ENCODE assay signal across 8 cellular contexts in the genomic region with DNA sequence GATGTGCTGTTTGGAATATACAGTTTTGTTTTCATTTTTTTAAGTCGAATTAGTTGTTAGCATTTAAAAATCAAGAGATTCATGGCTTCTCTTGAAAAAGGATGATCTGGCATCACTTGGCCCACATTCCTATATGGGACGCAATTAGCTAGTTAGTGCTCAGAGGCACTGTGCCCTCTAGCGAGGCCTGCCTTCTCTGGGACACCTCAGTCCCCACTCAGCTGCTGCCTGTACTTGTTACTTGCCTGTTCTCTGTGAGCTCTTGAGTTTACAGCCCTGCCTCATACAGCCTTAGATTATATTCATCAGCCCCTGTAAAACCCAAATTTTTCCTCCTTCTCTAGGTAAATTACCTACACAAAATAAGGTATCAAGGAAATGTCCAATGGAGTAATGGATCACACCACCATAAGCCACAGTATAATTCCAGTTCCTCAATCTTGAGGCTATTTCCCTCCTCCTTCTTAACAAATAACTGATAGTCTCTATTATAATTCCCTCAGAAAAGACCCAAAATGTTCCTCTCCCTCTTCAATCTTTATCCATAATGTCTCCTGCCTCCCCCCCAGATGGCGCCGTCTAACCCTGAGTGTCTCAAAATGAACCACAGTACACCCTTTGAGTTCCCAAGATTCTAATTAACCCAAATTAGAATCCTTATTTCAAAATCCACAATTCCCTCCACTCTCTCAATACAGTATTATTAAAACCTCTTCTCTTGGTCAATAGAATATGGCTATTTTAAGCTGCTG. TPM values are rescaled to one million over a fixed set of nuclear protein-coding genes. Genes with fewer than 3 reads are reported as not detected.
DNase-seq lines count a peak whose midpoint lies in the region; ATAC-seq, FAIRE-seq and TF ChIP-seq lines count a peak whose summit lies in the region.

No MANE protein-coding gene starts in this region.

- DNase-seq in AML-193 (lab: John Stamatoyannopoulos, UW) (peak; percentile 27 to 45), GM23248 (peak; percentile 71), RWPE2 (ENCODE audit: low spot score) (no peak), bronchial epithelial cell (ENCODE audit: low read depth) (no peak), osteoblast (ENCODE audit: insufficient read length, low spot score, missing footprints) (no peak), NCI-H2227 treated with DMSO at 0.1 percent for 48 hours (lab: John Stamatoyannopoulos, UW) (no peak), testis (no peak)

- H3K4me1 ChIP-seq in GM23248 (ENCODE audit: insufficient read depth) (peaks cover 15% of the 10 kb centered on the region), RWPE2 (ENCODE audit: insufficient read depth, poor library complexity, severe bottlenecking) (peaks cover 17% of the 10 kb centered on the region), osteoblast (ENCODE audit: insufficient read depth, low read length) (peaks cover 19% of the 10 kb centered on the region), testis (peaks cover 3% of the 10 kb centered on the region)

- in situ Hi-C loops in GM23248 (cut with MboI) = no loop called here

- peak overlapping the region; percentile 85 for H3K4me3 ChIP-seq in GM23248
- H3K4me3 ChIP-seq in RWPE2 (ENCODE audit: severe bottlenecking) = no peak overlapping the region
- H3K4me3 ChIP-seq in bronchial epithelial cell (ENCODE audit: low read depth, low read length) = no peak overlapping the region
- H3K4me3 ChIP-seq in osteoblast (ENCODE audit: insufficient read depth, low read length) = peak overlapping the region; percentile 97
- H3K4me3 ChIP-seq in testis = no peak overlapping the region

- H3K27me3 ChIP-seq in GM23248 (replicated peaks; ENCODE audit: insufficient read depth) (no peaks in the 10 kb centered on the region), RWPE2 (ENCODE audit: insufficient read depth, poor library complexity, severe bottlenecking) (no peaks in the 10 kb centered on the region), bronchial epithelial cell (ENCODE audit: control insufficient read depth, insufficient read depth, low read length) (no peaks in the 10 kb centered on the region), osteoblast (ENCODE audit: insufficient read depth, low read length) (no peaks in the 10 kb centered on the region), testis (no peaks in the 10 kb centered on the region)

- TF ChIP-seq CTCF in RWPE2 (IDR thresholded peaks at IDR 0.05; ENCODE audit: poor library complexity, severe bottlenecking) = peak; percentile 73
- peak; percentile 33 for TF ChIP-seq CTCF in bronchial epithelial cell (IDR thresholded peaks at IDR 0.05; ENCODE audit: insufficient read depth, low read length, severe bottlenecking)
- TF ChIP-seq CTCF in osteoblast (IDR thresholded peaks at IDR 0.05; ENCODE audit: extremely low read depth, low read depth, low read length) = peak; percentile 52
- TF ChIP-seq CTCF in testis (IDR thresholded peaks at IDR 0.05) = no peak

- no peak for TF ChIP-seq POLR2A in testis (IDR thresholded peaks at IDR 0.05)

- H3K9me3 ChIP-seq in GM23248 (ENCODE audit: low read depth) (no peaks in the 10 kb centered on the region), RWPE2 (ENCODE audit: severe bottlenecking) (no peaks in the 10 kb centered on the region), osteoblast (ENCODE audit: low read depth, low read length) (no peaks in the 10 kb centered on the region), testis (no peaks in the 10 kb centered on the region)

- FAIRE-seq in bronchial epithelial cell (lab: Jason Lieb, UNC) = no peak

- H3K9ac ChIP-seq in GM23248 = peak overlapping the region; percentile 86

- peaks cover 28% of the 10 kb centered on the region for H3K36me3 ChIP-seq in GM23248 (ENCODE audit: low read depth)
- peaks cover 17% of the 10 kb centered on the region for H3K36me3 ChIP-seq in RWPE2 (ENCODE audit: low read depth)
- H3K36me3 ChIP-seq in bronchial epithelial cell (ENCODE audit: control insufficient read depth, insufficient read depth, low read length) = no peaks in the 10 kb centered on the region
- H3K36me3 ChIP-seq in osteoblast (ENCODE audit: insufficient read depth, low read length) = peaks cover 31% of the 10 kb centered on the region
- H3K36me3 ChIP-seq in testis (ENCODE audit: low read depth, missing control alignments) = no peaks in the 10 kb centered on the region

- peak overlapping the region; percentile 99 for H3K4me2 ChIP-seq in GM23248 (ENCODE audit: unreplicated experiment)
- H3K4me2 ChIP-seq in osteoblast (ENCODE audit: insufficient read depth, low read length) = peak overlapping the region; percentile 88

- H3K27ac ChIP-seq in GM23248 (peak overlapping the region; percentile 84), RWPE2 (ENCODE audit: poor library complexity, severe bottlenecking) (peak overlapping the region; percentile 47), osteoblast (ENCODE audit: low read depth, low read length) (peak overlapping the region; percentile 84), testis (no peak overlapping the region)

- ATAC-seq in RWPE2 (ENCODE audit: low read depth) (no peak), GM18858 (IDR thresholded peaks at IDR 0.05; ENCODE audit: unreplicated experiment) (no peak)

- H4K20me1 ChIP-seq in GM23248 (ENCODE audit: insufficient read depth) (no peaks in the 10 kb centered on the region), osteoblast (ENCODE audit: insufficient read depth, low read length) (peaks cover 17% of the 10 kb centered on the region)

- H3K9me2 ChIP-seq in GM23248 (ENCODE audit: insufficient read depth) = no peaks in the 10 kb centered on the region

- H3K79me2 ChIP-seq in GM23248 (ENCODE audit: insufficient read depth) = peaks cover 75% of the 10 kb centered on the region
- peaks cover 81% of the 10 kb centered on the region for H3K79me2 ChIP-seq in osteoblast (ENCODE audit: insufficient read depth, low read length)

- 0 out of 2 replicates have a peak, but pooled peaks cover 4% of the 10 kb centered on the region for H3F3A ChIP-seq in GM23248 (ENCODE audit: insufficient read depth)

- H2AFZ ChIP-seq in GM23248 (peak overlapping the region; percentile 36; the same call in 1 of the 2 replicates), osteoblast (ENCODE audit: low read length) (no peak overlapping the region)

- WGBS in GM23248 (ENCODE audit: low coverage in 1 of 2, low lambda C conversion rate in 2 of 2, missing lambda C conversion rate in 2 of 2), 2 experiments = 87 to 88% methylated on average over 5 of the region's 5 CpGs
- 87 to 88% methylated on average over 5 of the region's 5 CpGs for WGBS in testis, 2 donors

- intact Hi-C loops in testis (cut with DNase I; ENCODE audit: low total_unique reads) = no loop called here

RNA-seq across cellular contexts. Expression of gene ZMAT3, which starts 2.7 kb away (rescaled TPM):
- total RNA-seq in GM23248 (2014; rRNA removed; shearing (Covaris generic)) = 23.6 and 24.8 TPM in 2 replicates
- polyA plus RNA-seq in GM23248 (2016; fragmentation: Nextera tagmentation; extraction: Ambion mirVana) = 37.8 and 40.1 TPM in 2 replicates
- 12.2 and 15.3 TPM in 2 replicates for total RNA-seq in bronchial epithelial cell
- 47.0 and 56.0 TPM in 2 replicates for total RNA-seq in osteoblast
- total RNA-seq in testis = 10 to 100 TPM; 12.3 to 13.3 TPM
- 6.4 TPM for polyA plus RNA-seq in testis (ENCODE audit: insufficient read depth, low read depth, low replicate concordance)

Comparison
In these comparisons a context has a peak if more than half of its experiments do, and no peak if none do; other contexts are left out.
1. DNase-seq: peak in AML-193 (2 of 2) and GM23248 (single experiment); none in RWPE2 (single experiment), bronchial epithelial cell (single experiment), osteoblast (single experiment), NCI-H2227 treated with DMSO at 0.1 percent for 48 hours (single experiment) and testis (single experiment).
2. H3K27ac ChIP-seq: peak in GM23248 (single experiment), RWPE2 (single experiment) and osteoblast (single experiment); none in testis (0 of 2).
3. H3K4me3 ChIP-seq: peak in GM23248 (single experiment) and osteoblast (single experiment); none in RWPE2 (single experiment), bronchial epithelial cell (single experiment) and testis (0 of 2).
4. CTCF ChIP-seq: peak in RWPE2 (single experiment), bronchial epithelial cell (single experiment) and osteoblast (single experiment); none in testis (0 of 3).